ENCODE assay signal across 29 cellular contexts in genomic region chr2:229660951-229661350, GRCh38. TPM values are rescaled to one million over a fixed set of nuclear protein-coding genes. Genes with fewer than 3 reads are reported as not detected.
DNase-seq lines count a peak whose midpoint lies in the region; ATAC-seq, FAIRE-seq and TF ChIP-seq lines count a peak whose summit lies in the region.
"Had no signal": no experiment of that assay in that cellular context is flagged by ENCODE, and none has a peak within 500 bp of the region (broad histone marks: within the 10 kb centered on the region; RNA-seq: fewer than 3 reads in every experiment).

No MANE protein-coding gene starts in this region.

- FAIRE-seq in urothelium cell line (lab: Jason Lieb, UNC): no peak
- FAIRE-seq: D721Med, G401.6 had no signal

- H3K4me1 Mint-ChIP-seq in MCF 10A (ENCODE audit: insufficient read depth, unreplicated experiment): peaks cover 16% of the 10 kb centered on the region
- H3K4me1 Mint-ChIP-seq: natural killer cell had no signal

- intact Hi-C loops in MCF 10A (cut with micrococcal nuclease) (no loop called here), breast epithelium (cut with DNase I; ENCODE audit: low total_unique reads) (no loop called here), esophagus squamous epithelium (cut with DNase I) (no loop called here)

- TF ChIP-seq CTCF in MCF 10A (IDR thresholded peaks at IDR 0.05; ENCODE audit: unreplicated experiment) (no peak), breast epithelium (IDR thresholded peaks at IDR 0.05) (no peak), RWPE1 (conservative IDR thresholded peaks at IDR 0.05; ENCODE audit: low read depth) (no peak), epithelial cell of proximal tubule (conservative IDR thresholded peaks at IDR 0.05; ENCODE audit: low read depth, low read length) (no peak), esophagus squamous epithelium (IDR thresholded peaks at IDR 0.05) (no peak)

- no peak overlapping the region for H3K4me3 ChIP-seq in breast epithelium
- H3K4me3 ChIP-seq in epithelial cell of proximal tubule (ENCODE audit: low read depth, low read length): no peak overlapping the region
- H3K4me3 ChIP-seq in esophagus squamous epithelium: no peak overlapping the region
- H3K4me3 ChIP-seq: esophagus muscularis mucosa, HAP-1 had no signal

- no peaks in the 10 kb centered on the region for H3K36me3 Mint-ChIP-seq in MCF 10A (ENCODE audit: insufficient read depth, unreplicated experiment)
- H3K36me3 Mint-ChIP-seq: natural killer cell had no signal

- H3K4me1 ChIP-seq in breast epithelium (no peaks in the 10 kb centered on the region), esophagus squamous epithelium (no peaks in the 10 kb centered on the region)
- H3K4me1 ChIP-seq: esophagus muscularis mucosa, HAP-1 had no signal

- no peaks in the 10 kb centered on the region for H3K9me3 Mint-ChIP-seq in MCF 10A (ENCODE audit: unreplicated experiment)
- H3K9me3 Mint-ChIP-seq: activated T-cell treated with anti-CD3 and anti-CD28 coated beads, Interleukin-2, amount 50 U/mL, for 4 hours; natural killer cell had no signal

- H3K9me3 ChIP-seq in breast epithelium (no peaks in the 10 kb centered on the region), esophagus squamous epithelium (no peaks in the 10 kb centered on the region)
- H3K9me3 ChIP-seq: esophagus muscularis mucosa, HAP-1 had no signal

- DNase-seq in MCF 10A (ENCODE audit: unreplicated experiment): peak; percentile 65
- DNase-seq in breast epithelium (ENCODE audit: low spot score in 2 of 2): no peak
- peak; percentile 38 for DNase-seq in RWPE1 (ENCODE audit: low spot score)
- DNase-seq in epithelial cell of proximal tubule (ENCODE audit: low read depth): peak; percentile 15
- peak; percentile 43 for DNase-seq in urothelium cell line (ENCODE audit: low spot score)
- DNase-seq in activated CD8-positive, alpha-beta memory T cell treated with anti-CD3 and anti-CD28 coated beads, Interleukin-2, amount 50 U/mL, for 48 hours: no peak
- no peak for DNase-seq in esophagus squamous epithelium (lab: John Stamatoyannopoulos, UW)
- DNase-seq: activated CD4-positive, CD25-positive, alpha-beta regulatory T cell treated with anti-CD3 and anti-CD28 coated beads, Interleukin-2, amount 50 U/mL, for 72 hours; activated CD8-positive, alpha-beta memory T cell treated with anti-CD3 and anti-CD28 coated beads for 24 hours; activated naive CD4-positive, alpha-beta T cell; activated T-cell treated with anti-CD3 and anti-CD28 coated beads, Interleukin-2, amount 50 U/mL, for 4 hours; amygdala; C1 segment of cervical spinal cord; cerebellar nuclear complex; effector memory CD4-positive, alpha-beta T cell; left colon; midbrain; natural killer cell; NCI-H1694; NCI-H526 treated with DMSO at 0.1 percent for 48 hours; stimulated activated CD8-positive, alpha-beta memory T cell treated with anti-CD3 and anti-CD28 coated beads, Interleukin-4, amount 100 ng/mL, for 48 hours had no signal

- ATAC-seq in GM21528 (IDR thresholded peaks at IDR 0.05; ENCODE audit: low FRiP score, unreplicated experiment): no peak
- ATAC-seq: activated T-cell treated with anti-CD3 and anti-CD28 coated beads, Interleukin-2, amount 50 U/mL, for 4 hours; left colon; natural killer cell; Right ventricle myocardium inferior; sciatic nerve had no signal

- H3K27ac Mint-ChIP-seq in MCF 10A (ENCODE audit: low read depth, unreplicated experiment): no peak overlapping the region
- H3K27ac Mint-ChIP-seq: natural killer cell had no signal

- TF ChIP-seq POLR2A in breast epithelium (IDR thresholded peaks at IDR 0.05) (no peak), esophagus squamous epithelium (IDR thresholded peaks at IDR 0.05) (no peak)

- POLR2A ChIA-PET in MCF 10A (lab: Yijun Ruan, JAX) (interaction anchor here (0.7 to 1.3 kb wide), 4 partner anchors 12 to 387 kb away, joined by 3 to 4 read pairs (median 4); no protein-coding TSS in a partner anchor), RWPE1 (lab: Yijun Ruan, JAX; ENCODE audit: low non-redundant PET) (interaction anchor here (0.7 kb wide), 1 partner anchor 253 kb away, joined by 3 read pairs; no protein-coding TSS in a partner anchor)

- H3K36me3 ChIP-seq in breast epithelium: no peaks in the 10 kb centered on the region
- H3K36me3 ChIP-seq in esophagus squamous epithelium: no peaks in the 10 kb centered on the region
- H3K36me3 ChIP-seq: esophagus muscularis mucosa, HAP-1 had no signal

- no peak overlapping the region for H3K27ac ChIP-seq in breast epithelium
- no peak overlapping the region for H3K27ac ChIP-seq in RWPE1
- H3K27ac ChIP-seq in esophagus squamous epithelium: no peak overlapping the region
- H3K27ac ChIP-seq: esophagus muscularis mucosa, parathyroid adenoma had no signal

- H3K27me3 ChIP-seq in breast epithelium (no peaks in the 10 kb centered on the region), esophagus squamous epithelium (no peaks in the 10 kb centered on the region)
- H3K27me3 ChIP-seq: esophagus muscularis mucosa had no signal

- H3K4me3 Mint-ChIP-seq in MCF 10A (ENCODE audit: unreplicated experiment): no peak overlapping the region
- H3K4me3 Mint-ChIP-seq: activated T-cell treated with anti-CD3 and anti-CD28 coated beads, Interleukin-2, amount 50 U/mL, for 4 hours; natural killer cell had no signal

- H3K27me3 Mint-ChIP-seq in MCF 10A (ENCODE audit: insufficient read depth, unreplicated experiment): no peaks in the 10 kb centered on the region

- no TSS peak for BruUV-seq in MCF 10A (replicated peaks; lab: Mats Ljungman, UMichigan)

- CTCF ChIA-PET in MCF 10A (lab: Yijun Ruan, JAX) (interaction anchor here (0.7 kb wide), 2 partner anchors 16 to 74 kb away, joined by 3 to 4 read pairs; no protein-coding TSS in a partner anchor), RWPE1 (lab: Yijun Ruan, JAX) (interaction anchor here (0.5 kb wide), 1 partner anchor 413 kb away, joined by 3 read pairs; no protein-coding TSS in a partner anchor)

RNA-seq across cellular contexts. Expression of gene DNER, which starts 53.4 kb away (rescaled TPM):
- 49.2 and 62.6 TPM in 2 replicates for total RNA-seq in MCF 10A (2022)
- 1 to 10 TPM; 1.3 to 2.6 (median 1.6) TPM for total RNA-seq in breast epithelium
- 1.3 and 2.7 TPM in 2 replicates for total RNA-seq in epithelial cell of proximal tubule
- 1 to 10 TPM in 2 of 4 donors, under 1 TPM in 2; 0.27 to 2.5 (median 0.91) TPM for total RNA-seq in esophagus squamous epithelium
- total RNA-seq: activated T-cell treated with anti-CD3 and anti-CD28 coated beads, Interleukin-2, amount 50 U/mL, for 4 hours; natural killer cell had no signal

Comparison
In these comparisons a context has a peak if more than half of its experiments do, and no peak if none do; other contexts are left out.
1. DNase-seq: peak in MCF 10A (single experiment), RWPE1 (single experiment), epithelial cell of proximal tubule (single experiment) and urothelium cell line (single experiment); none in breast epithelium (0 of 2), activated CD8-positive, alpha-beta memory T cell treated with anti-CD3 and anti-CD28 coated beads, Interleukin-2, amount 50 U/mL, for 48 hours (single experiment) and esophagus squamous epithelium (single experiment).
2. RNA of gene DNER, which starts 53.4 kb away (total RNA-seq): 49.2 to 62.6 TPM in MCF 10A; 1.3 to 2.7 TPM in epithelial cell of proximal tubule, 1.3 to 2.6 TPM in breast epithelium and 0.27 to 2.5 TPM in esophagus squamous epithelium; every median in the first group is over 10 times any median in the second.